1 cellular context compared by ENCODE assay signal in genomic region chr20:10673176-10673830, GRCh38.
TF ChIP-seq lines count a peak whose summit lies in the region.

No MANE protein-coding gene starts in this region.

TF ChIP-seq in HepG2, 621 proteins besides CTCF, POLR2A, EP300 and RAD21 (continued from another document and continues in another):
- TF ChIP-seq ARID3A (IDR thresholded peaks at IDR 0.05; ENCODE audit: low read depth, low read length) = no peak
- no peak for TF ChIP-seq NKX3-1 (CRISPR knock-in tag; IDR thresholded peaks at IDR 0.05)
- TF ChIP-seq ZSCAN30 (CRISPR knock-in tag; IDR thresholded peaks at IDR 0.05) = no peak
- no peak for TF ChIP-seq ZMYM3 (CRISPR knock-in tag; IDR thresholded peaks at IDR 0.05)
- TF ChIP-seq HDAC2 (CRISPR knock-in tag; IDR thresholded peaks at IDR 0.05) = no peak
- no peak; the same call in 1 of the 2 replicates for TF ChIP-seq JUND (CRISPR knock-in tag; IDR thresholded peaks at IDR 0.05)
- TF ChIP-seq, protein P1, sequence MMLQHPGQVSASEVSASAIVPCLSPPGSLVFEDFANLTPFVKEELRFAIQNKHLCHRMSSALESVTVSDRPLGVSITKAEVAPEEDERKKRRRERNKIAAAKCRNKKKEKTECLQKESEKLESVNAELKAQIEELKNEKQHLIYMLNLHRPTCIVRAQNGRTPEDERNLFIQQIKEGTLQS (CRISPR knock-in tag; IDR thresholded peaks at IDR 0.05) = 0 out of 2 replicates have a peak, but pooled peaks have one; percentile 5
- no peak for TF ChIP-seq HNRNPH1 (optimal IDR thresholded peaks at IDR 0.05; ENCODE audit: low read depth, low read length)
- TF ChIP-seq, protein P2, sequence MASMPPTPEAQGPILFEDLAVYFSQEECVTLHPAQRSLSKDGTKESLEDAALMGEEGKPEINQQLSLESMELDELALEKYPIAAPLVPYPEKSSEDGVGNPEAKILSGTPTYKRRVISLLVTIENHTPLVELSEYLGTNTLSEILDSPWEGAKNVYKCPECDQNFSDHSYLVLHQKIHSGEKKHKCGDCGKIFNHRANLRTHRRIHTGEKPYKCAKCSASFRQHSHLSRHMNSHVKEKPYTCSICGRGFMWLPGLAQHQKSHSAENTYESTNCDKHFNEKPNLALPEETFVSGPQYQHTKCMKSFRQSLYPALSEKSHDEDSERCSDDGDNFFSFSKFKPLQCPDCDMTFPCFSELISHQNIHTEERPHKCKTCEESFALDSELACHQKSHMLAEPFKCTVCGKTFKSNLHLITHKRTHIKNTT (CRISPR knock-in tag; IDR thresholded peaks at IDR 0.05) = no peak
- peak; percentile 25; the same call in 1 of the 2 replicates for TF ChIP-seq ZFAT (CRISPR knock-in tag; conservative IDR thresholded peaks at IDR 0.05)
- TF ChIP-seq, protein P3, sequence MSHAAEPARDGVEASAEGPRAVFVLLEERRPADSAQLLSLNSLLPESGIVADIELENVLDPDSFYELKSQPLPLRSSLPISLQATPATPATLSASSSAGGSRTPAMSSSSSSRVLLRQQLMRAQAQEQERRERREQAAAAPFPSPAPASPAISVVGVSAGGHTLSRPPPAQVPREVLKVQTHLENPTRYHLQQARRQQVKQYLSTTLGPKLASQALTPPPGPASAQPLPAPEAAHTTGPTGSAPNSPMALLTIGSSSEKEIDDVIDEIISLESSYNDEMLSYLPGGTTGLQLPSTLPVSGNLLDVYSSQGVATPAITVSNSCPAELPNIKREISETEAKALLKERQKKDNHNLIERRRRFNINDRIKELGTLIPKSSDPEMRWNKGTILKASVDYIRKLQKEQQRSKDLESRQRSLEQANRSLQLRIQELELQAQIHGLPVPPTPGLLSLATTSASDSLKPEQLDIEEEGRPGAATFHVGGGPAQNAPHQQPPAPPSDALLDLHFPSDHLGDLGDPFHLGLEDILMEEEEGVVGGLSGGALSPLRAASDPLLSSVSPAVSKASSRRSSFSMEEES (CRISPR knock-in tag; IDR thresholded peaks at IDR 0.05) = no peak
- no peak for TF ChIP-seq ZNF160 (CRISPR knock-in tag; IDR thresholded peaks at IDR 0.05)
- no peak for TF ChIP-seq ZSCAN12 (CRISPR knock-in tag; IDR thresholded peaks at IDR 0.05)
- 0 out of 2 replicates have a peak, but pooled peaks have one; percentile 57 for TF ChIP-seq ZNF780A (CRISPR knock-in tag; IDR thresholded peaks at IDR 0.05)
- no peak for TF ChIP-seq ZNF691 (CRISPR knock-in tag; IDR thresholded peaks at IDR 0.05; ENCODE audit: borderline replicate concordance, low read depth)
- TF ChIP-seq ZSCAN21 (CRISPR knock-in tag; IDR thresholded peaks at IDR 0.05; ENCODE audit: borderline replicate concordance) = peak; percentile 67; the same call in 1 of the 2 replicates
- TF ChIP-seq, protein P4, sequence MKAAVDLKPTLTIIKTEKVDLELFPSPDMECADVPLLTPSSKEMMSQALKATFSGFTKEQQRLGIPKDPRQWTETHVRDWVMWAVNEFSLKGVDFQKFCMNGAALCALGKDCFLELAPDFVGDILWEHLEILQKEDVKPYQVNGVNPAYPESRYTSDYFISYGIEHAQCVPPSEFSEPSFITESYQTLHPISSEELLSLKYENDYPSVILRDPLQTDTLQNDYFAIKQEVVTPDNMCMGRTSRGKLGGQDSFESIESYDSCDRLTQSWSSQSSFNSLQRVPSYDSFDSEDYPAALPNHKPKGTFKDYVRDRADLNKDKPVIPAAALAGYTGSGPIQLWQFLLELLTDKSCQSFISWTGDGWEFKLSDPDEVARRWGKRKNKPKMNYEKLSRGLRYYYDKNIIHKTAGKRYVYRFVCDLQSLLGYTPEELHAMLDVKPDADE (CRISPR knock-in tag; IDR thresholded peaks at IDR 0.05) = no peak; the same call in 1 of the 2 replicates
- TF ChIP-seq ZNF33A (CRISPR knock-in tag; IDR thresholded peaks at IDR 0.05; ENCODE audit: borderline replicate concordance) = no peak
- TF ChIP-seq ERF (CRISPR knock-in tag; IDR thresholded peaks at IDR 0.05) = no peak
- TF ChIP-seq RELA (CRISPR knock-in tag; IDR thresholded peaks at IDR 0.05) = no peak
- TF ChIP-seq THAP11 (CRISPR knock-in tag; IDR thresholded peaks at IDR 0.05) = no peak
- TF ChIP-seq, protein P5, sequence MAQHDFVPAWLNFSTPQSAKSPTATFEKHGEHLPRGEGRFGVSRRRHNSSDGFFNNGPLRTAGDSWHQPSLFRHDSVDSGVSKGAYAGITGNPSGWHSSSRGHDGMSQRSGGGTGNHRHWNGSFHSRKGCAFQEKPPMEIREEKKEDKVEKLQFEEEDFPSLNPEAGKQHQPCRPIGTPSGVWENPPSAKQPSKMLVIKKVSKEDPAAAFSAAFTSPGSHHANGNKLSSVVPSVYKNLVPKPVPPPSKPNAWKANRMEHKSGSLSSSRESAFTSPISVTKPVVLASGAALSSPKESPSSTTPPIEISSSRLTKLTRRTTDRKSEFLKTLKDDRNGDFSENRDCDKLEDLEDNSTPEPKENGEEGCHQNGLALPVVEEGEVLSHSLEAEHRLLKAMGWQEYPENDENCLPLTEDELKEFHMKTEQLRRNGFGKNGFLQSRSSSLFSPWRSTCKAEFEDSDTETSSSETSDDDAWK (CRISPR knock-in tag; IDR thresholded peaks at IDR 0.05) = no peak
- TF ChIP-seq SMAD1 (CRISPR knock-in tag; IDR thresholded peaks at IDR 0.05; ENCODE audit: borderline replicate concordance, low read depth) = no peak
- TF ChIP-seq ZNF598 (CRISPR knock-in tag; IDR thresholded peaks at IDR 0.05; ENCODE audit: borderline replicate concordance) = no peak
- TF ChIP-seq ZNF224 (CRISPR knock-in tag; IDR thresholded peaks at IDR 0.05) = 0 out of 2 replicates have a peak, but pooled peaks have one; percentile 7
- no peak for TF ChIP-seq MAZ (IDR thresholded peaks at IDR 0.05; ENCODE audit: borderline replicate concordance, low read depth, low read length)
- TF ChIP-seq MAZ (CRISPR knock-in tag; IDR thresholded peaks at IDR 0.05; ENCODE audit: low read depth) = no peak
- TF ChIP-seq KLF6 (CRISPR knock-in tag; IDR thresholded peaks at IDR 0.05) = no peak
- peak; percentile 4; the same call in 1 of the 2 replicates for TF ChIP-seq RFX1 (IDR thresholded peaks at IDR 0.05)
- no peak for TF ChIP-seq ZFP37 (CRISPR knock-in tag; IDR thresholded peaks at IDR 0.05; ENCODE audit: borderline replicate concordance)
- TF ChIP-seq TCF12 (IDR thresholded peaks at IDR 0.05) = no peak
- no peak for TF ChIP-seq TCF12 (CRISPR knock-in tag; IDR thresholded peaks at IDR 0.05)
- TF ChIP-seq CBFB (CRISPR knock-in tag; IDR thresholded peaks at IDR 0.05) = no peak
- TF ChIP-seq AGO2 (optimal IDR thresholded peaks at IDR 0.05; ENCODE audit: low read depth, low read length) = peak; percentile 95
- no peak for TF ChIP-seq RBM39 (IDR thresholded peaks at IDR 0.05; ENCODE audit: low read depth, low read length, poor library complexity, severe bottlenecking)
- no peak for TF ChIP-seq ZNF496 (CRISPR knock-in tag; IDR thresholded peaks at IDR 0.05; ENCODE audit: insufficient replicate concordance)
- peak; percentile 61 for TF ChIP-seq ZNF776 (CRISPR knock-in tag; IDR thresholded peaks at IDR 0.05)
- no peak for TF ChIP-seq ZBTB39 (CRISPR knock-in tag; IDR thresholded peaks at IDR 0.05)
- TF ChIP-seq RFX3 (CRISPR knock-in tag; IDR thresholded peaks at IDR 0.05) = no peak
- TF ChIP-seq, protein P6, sequence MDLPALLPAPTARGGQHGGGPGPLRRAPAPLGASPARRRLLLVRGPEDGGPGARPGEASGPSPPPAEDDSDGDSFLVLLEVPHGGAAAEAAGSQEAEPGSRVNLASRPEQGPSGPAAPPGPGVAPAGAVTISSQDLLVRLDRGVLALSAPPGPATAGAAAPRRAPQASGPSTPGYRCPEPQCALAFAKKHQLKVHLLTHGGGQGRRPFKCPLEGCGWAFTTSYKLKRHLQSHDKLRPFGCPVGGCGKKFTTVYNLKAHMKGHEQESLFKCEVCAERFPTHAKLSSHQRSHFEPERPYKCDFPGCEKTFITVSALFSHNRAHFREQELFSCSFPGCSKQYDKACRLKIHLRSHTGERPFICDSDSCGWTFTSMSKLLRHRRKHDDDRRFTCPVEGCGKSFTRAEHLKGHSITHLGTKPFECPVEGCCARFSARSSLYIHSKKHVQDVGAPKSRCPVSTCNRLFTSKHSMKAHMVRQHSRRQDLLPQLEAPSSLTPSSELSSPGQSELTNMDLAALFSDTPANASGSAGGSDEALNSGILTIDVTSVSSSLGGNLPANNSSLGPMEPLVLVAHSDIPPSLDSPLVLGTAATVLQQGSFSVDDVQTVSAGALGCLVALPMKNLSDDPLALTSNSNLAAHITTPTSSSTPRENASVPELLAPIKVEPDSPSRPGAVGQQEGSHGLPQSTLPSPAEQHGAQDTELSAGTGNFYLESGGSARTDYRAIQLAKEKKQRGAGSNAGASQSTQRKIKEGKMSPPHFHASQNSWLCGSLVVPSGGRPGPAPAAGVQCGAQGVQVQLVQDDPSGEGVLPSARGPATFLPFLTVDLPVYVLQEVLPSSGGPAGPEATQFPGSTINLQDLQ (CRISPR knock-in tag; IDR thresholded peaks at IDR 0.05) = peak; percentile 71
- TF ChIP-seq ZNF253 (CRISPR knock-in tag; IDR thresholded peaks at IDR 0.05; ENCODE audit: borderline replicate concordance) = no peak
- TF ChIP-seq ZNF138 (CRISPR knock-in tag; IDR thresholded peaks at IDR 0.05; ENCODE audit: low read depth) = no peak
- no peak for TF ChIP-seq SMAD9 (CRISPR knock-in tag; IDR thresholded peaks at IDR 0.05)
- TF ChIP-seq CBX2 (IDR thresholded peaks at IDR 0.05; ENCODE audit: low read depth, low read length) = no peak
- no peak for TF ChIP-seq CBX2 (CRISPR knock-in tag; IDR thresholded peaks at IDR 0.05; ENCODE audit: low read depth)
- TF ChIP-seq ZNF83 (CRISPR knock-in tag; IDR thresholded peaks at IDR 0.05; ENCODE audit: borderline replicate concordance) = no peak
- TF ChIP-seq SIX1 (CRISPR knock-in tag; IDR thresholded peaks at IDR 0.05; ENCODE audit: borderline replicate concordance) = no peak
- no peak for TF ChIP-seq ARNT (IDR thresholded peaks at IDR 0.05)
- TF ChIP-seq NFE2L2 (IDR thresholded peaks at IDR 0.05; ENCODE audit: low read length) = no peak
- TF ChIP-seq ZMAT5 (CRISPR knock-in tag; IDR thresholded peaks at IDR 0.05; ENCODE audit: borderline replicate concordance, low read depth) = 0 out of 2 replicates have a peak, but pooled peaks have one; percentile 72
- no peak for TF ChIP-seq GPN1 (CRISPR knock-in tag; IDR thresholded peaks at IDR 0.05; ENCODE audit: borderline replicate concordance)
- TF ChIP-seq ZNF558 (CRISPR knock-in tag; IDR thresholded peaks at IDR 0.05; ENCODE audit: borderline replicate concordance) = no peak; the same call in 1 of the 2 replicates
- no peak for TF ChIP-seq SIX4 (CRISPR knock-in tag; IDR thresholded peaks at IDR 0.05)
- no peak for TF ChIP-seq RFX5 (IDR thresholded peaks at IDR 0.05; ENCODE audit: low read depth, low read length)
- TF ChIP-seq ZNF350 (CRISPR knock-in tag; IDR thresholded peaks at IDR 0.05; ENCODE audit: borderline replicate concordance, low read depth) = no peak
- no peak for TF ChIP-seq SNAI1 (CRISPR knock-in tag; IDR thresholded peaks at IDR 0.05; ENCODE audit: borderline replicate concordance)
- no peak for TF ChIP-seq PATZ1 (CRISPR knock-in tag; IDR thresholded peaks at IDR 0.05)
